Comparison of ENCODE assay signal across 34 cellular contexts in genomic region chr6:61606500-61606899, GRCh38.
"Had no signal": no experiment of that assay in that cellular context is flagged by ENCODE, and none has a peak within 500 bp of the region (broad histone marks: within the 10 kb centered on the region; RNA-seq: fewer than 3 reads in every experiment).

No MANE protein-coding gene starts in this region.

- DNase-seq: activated CD4-positive, alpha-beta T cell treated with anti-CD3 and anti-CD28 coated beads for 48 hours; activated CD4-positive, alpha-beta T cell treated with anti-CD3 and anti-CD28 coated beads, Interleukin-2, amount 50 U/mL, for 48 hours; activated CD8-positive, alpha-beta memory T cell treated with anti-CD3 and anti-CD28 coated beads for 24 hours; activated effector memory CD4-positive, alpha-beta T cell treated with Interleukin-2 at 50 U/mL for 16 hours; activated naive CD4-positive, alpha-beta T cell treated with Interleukin-2 at 50 U/mL for 16 hours; aorta; body of pancreas; effector CD8-positive, alpha-beta T cell; immature natural killer cell; kidney; left colon; mammary epithelial cell; naive B cell; nephron progenitor cell; ovary; retina; stimulated activated CD4-positive, alpha-beta T cell treated with anti-CD3 and anti-CD28 coated beads, Interleukin-12 subunit alpha, Interleukin-12 subunit beta, amount 100 ng/mL, for 4 hours; stimulated activated CD4-positive, alpha-beta T cell treated with anti-CD3 and anti-CD28 coated beads, Interleukin-4, amount 100 ng/mL, for 24 hours; T-helper 9 cell; uterus had no signal

- H3K27me3 Mint-ChIP-seq: activated naive CD8-positive, alpha-beta T cell; naive B cell; stimulated activated naive CD8-positive, alpha-beta T cell treated with anti-CD3 and anti-CD28 coated beads, Interleukin-15, Interleukin-2, amounts not matched to agents 100 ng/mL and 50 ng/mL, for 24 hours; type B pancreatic cell had no signal

- ATAC-seq: activated CD4-positive, CD25-positive, alpha-beta regulatory T cell treated with anti-CD3 and anti-CD28 coated beads, Interleukin-2, amount 50 U/mL, for 24 hours; body of pancreas; gastroesophageal sphincter; left colon; sciatic nerve; stimulated activated effector memory CD8-positive, alpha-beta T cell treated with anti-CD3 and anti-CD28 coated beads, Interleukin-12 subunit alpha, Interleukin-12 subunit beta, amount 100 ng/mL, for 72 hours had no signal

- H3K36me3 Mint-ChIP-seq: activated naive CD8-positive, alpha-beta T cell; mesothelial cell of epicardium; stimulated activated effector memory CD8-positive, alpha-beta T cell treated with anti-CD3 and anti-CD28 coated beads, Interleukin-12 subunit alpha, Interleukin-12 subunit beta, amount 100 ng/mL, for 72 hours; type B pancreatic cell had no signal

- H3K27ac Mint-ChIP-seq: activated naive CD8-positive, alpha-beta T cell; immature natural killer cell; mesothelial cell of epicardium; naive B cell; nephron progenitor cell; stimulated activated effector memory CD8-positive, alpha-beta T cell treated with anti-CD3 and anti-CD28 coated beads, Interleukin-12 subunit alpha, Interleukin-12 subunit beta, amount 100 ng/mL, for 72 hours; stimulated activated naive CD8-positive, alpha-beta T cell treated with anti-CD3 and anti-CD28 coated beads, Interleukin-15, Interleukin-2, amounts not matched to agents 100 ng/mL and 50 ng/mL, for 24 hours; T-helper 1 cell treated with Interleukin-12 subunit alpha and Interleukin-12 subunit beta and Interleukin-4 antibody, amounts not matched to agents 30 μg/mL and 1 μg/mL, for 36 hours; type B pancreatic cell had no signal

- H3K9me3 ChIP-seq: body of pancreas, gastroesophageal sphincter, ovary, prostate gland, thoracic aorta, uterus had no signal

- H3K4me1 ChIP-seq: body of pancreas, gastroesophageal sphincter, prostate gland, uterus had no signal

- H3K27ac ChIP-seq: body of pancreas, gastroesophageal sphincter, hepatocyte, ovary, prostate gland, thoracic aorta, uterus, VCaP had no signal

- H3K4me3 Mint-ChIP-seq: activated naive CD8-positive, alpha-beta T cell; immature natural killer cell; mesothelial cell of epicardium; naive B cell; nephron progenitor cell; stimulated activated effector memory CD8-positive, alpha-beta T cell treated with anti-CD3 and anti-CD28 coated beads, Interleukin-12 subunit alpha, Interleukin-12 subunit beta, amount 100 ng/mL, for 72 hours; stimulated activated naive CD8-positive, alpha-beta T cell treated with anti-CD3 and anti-CD28 coated beads, Interleukin-15, Interleukin-2, amounts not matched to agents 100 ng/mL and 50 ng/mL, for 24 hours; T-helper 1 cell treated with Interleukin-12 subunit alpha and Interleukin-12 subunit beta and Interleukin-4 antibody, amounts not matched to agents 30 μg/mL and 1 μg/mL, for 36 hours; type B pancreatic cell had no signal

- H3K27me3 ChIP-seq: body of pancreas, gastroesophageal sphincter, hepatocyte, ovary, uterus had no signal

- H3K4me1 Mint-ChIP-seq: immature natural killer cell; mesothelial cell of epicardium; naive B cell; nephron progenitor cell; stimulated activated effector memory CD8-positive, alpha-beta T cell treated with anti-CD3 and anti-CD28 coated beads, Interleukin-12 subunit alpha, Interleukin-12 subunit beta, amount 100 ng/mL, for 72 hours had no signal

- H3K4me3 ChIP-seq: body of pancreas, gastroesophageal sphincter, hepatocyte, ovary, prostate gland, skin epidermis, thoracic aorta, uterus had no signal

- H3K36me3 ChIP-seq: gastroesophageal sphincter, ovary, prostate gland, thoracic aorta, uterus had no signal
